In genomic region chr4:163892417-163892816, GRCh38 we compare ENCODE assay signal across 24 cellular contexts.
"Had no signal": no experiment of that assay in that cellular context is flagged by ENCODE, and none has a peak within 500 bp of the region (broad histone marks: within the 10 kb centered on the region; RNA-seq: fewer than 3 reads in every experiment).

No MANE protein-coding gene starts in this region.

- FAIRE-seq: HTR-8/SVneo, K562, RCC 7860 had no signal

- H3K27me3 ChIP-seq: SJSA1 had no signal

- ATAC-seq: K562 had no signal

- H3K4me3 ChIP-seq: K562, SJSA1, SK-N-MC had no signal

- H3K27ac Mint-ChIP-seq: IgD-negative memory B cell had no signal

- H3K4me3 Mint-ChIP-seq: IgD-negative memory B cell had no signal

- H3K27ac ChIP-seq: HL-60, KMS-11, SJSA1, SK-N-MC had no signal

- DNase-seq: Kasumi-1, MM.1S, MV-4-11, NCI-H1048, NCI-H1105, NCI-H1436 treated with DMSO at 0.1 percent for 48 hours, NCI-H1694, NCI-H187 treated with DMSO at 0.1 percent for 48 hours, NCI-H2029 treated with DMSO at 0.1 percent for 48 hours, NCI-H2227 treated with DMSO at 0.1 percent for 48 hours, NCI-H524, NCI-H526 treated with DMSO at 0.1 percent for 48 hours, NCI-H748 treated with DMSO at 0.1 percent for 48 hours, Right ventricle myocardium superior, RPMI8226, SIG-M5 had no signal

- H3K36me3 ChIP-seq: SJSA1 had no signal

- H3K36me3 Mint-ChIP-seq: IgD-negative memory B cell had no signal

- H3K4me1 ChIP-seq: SJSA1 had no signal

- H3K9me3 ChIP-seq: SJSA1 had no signal
